In genomic region chr5:139482050-139482889, GRCh38 we compare ENCODE assay signal across 1 cellular context.
TF ChIP-seq lines count a peak whose summit lies in the region.

Gene STING1 (minus strand): TSS chr5:139482758. CDS start chr5:139481704, 1,054 bp downstream.

TF ChIP-seq in K562, 482 proteins besides CTCF, POLR2A, EP300 and RAD21 (continued from another document and continues in another):
- TF ChIP-seq CREB5 (CRISPR knock-in tag; IDR thresholded peaks at IDR 0.05) (no peak), ZNF75A (CRISPR knock-in tag; IDR thresholded peaks at IDR 0.05) (0 out of 2 replicates have a peak, but pooled peaks have one; percentile 29), ZNF239 (CRISPR knock-in tag; IDR thresholded peaks at IDR 0.05) (peak; percentile 57; the same call in 1 of the 2 replicates), RNF2 (IDR thresholded peaks at IDR 0.05) (peak; percentile 88; the same call in 1 of the 2 replicates), PRMT5 (CRISPR knock-in tag; IDR thresholded peaks at IDR 0.05) (no peak), CSDE1 (IDR thresholded peaks at IDR 0.05) (no peak), CTCFL (IDR thresholded peaks at IDR 0.05; ENCODE audit: borderline replicate concordance, insufficient read depth, low read depth, low read length, poor library complexity, severe bottlenecking) (no peak), ATF1 (CRISPR knock-in tag; IDR thresholded peaks at IDR 0.05) (no peak), ATF1 (tag; IDR thresholded peaks at IDR 0.05) (peak; percentile 81), CTBP1 (IDR thresholded peaks at IDR 0.05; ENCODE audit: borderline replicate concordance) (peak; percentile 68; the same call in 1 of the 2 replicates), TCF3 (CRISPR knock-in tag; IDR thresholded peaks at IDR 0.05) (no peak; the same call in 1 of the 2 replicates), XRCC5 (IDR thresholded peaks at IDR 0.05; ENCODE audit: low read depth, low read length) (no peak), ZNF436 (CRISPR knock-in tag; IDR thresholded peaks at IDR 0.05) (no peak), MEF2A (IDR thresholded peaks at IDR 0.05; ENCODE audit: control insufficient read depth, low read depth, low read length) (0 out of 2 replicates have a peak, but pooled peaks have one; percentile 14), NCOA6 (IDR thresholded peaks at IDR 0.05) (no peak), TAF7 (tag; IDR thresholded peaks at IDR 0.05) (peak; percentile 30; the same call in 1 of the 2 replicates), LCOR (CRISPR knock-in tag; IDR thresholded peaks at IDR 0.05) (no peak), HDAC3 (IDR thresholded peaks at IDR 0.05; ENCODE audit: borderline replicate concordance, partially characterized antibody) (no peak), ZBTB49 (CRISPR knock-in tag; IDR thresholded peaks at IDR 0.05; ENCODE audit: borderline replicate concordance) (no peak), ZNF655 (CRISPR knock-in tag; IDR thresholded peaks at IDR 0.05) (no peak), ZBTB17 (CRISPR knock-in tag; IDR thresholded peaks at IDR 0.05) (0 out of 2 replicates have a peak, but pooled peaks have one; percentile 29), TOE1 (IDR thresholded peaks at IDR 0.05; ENCODE audit: borderline replicate concordance) (no peak), TOE1 (CRISPR knock-in tag; IDR thresholded peaks at IDR 0.05; ENCODE audit: borderline replicate concordance, low read depth) (no peak), JUN (IDR thresholded peaks at IDR 0.05; ENCODE audit: borderline replicate concordance, low read depth, low read length) (no peak), JUN (CRISPR knock-in tag; IDR thresholded peaks at IDR 0.05; ENCODE audit: borderline replicate concordance) (no peak), TAF9B (IDR thresholded peaks at IDR 0.05; ENCODE audit: partially characterized antibody) (peak; percentile 55), SAFB2 (IDR thresholded peaks at IDR 0.05; ENCODE audit: borderline replicate concordance, low read depth, low read length, severe bottlenecking) (no peak), ZBTB5 (IDR thresholded peaks at IDR 0.05) (no peak), TCF7 (IDR thresholded peaks at IDR 0.05; ENCODE audit: borderline replicate concordance) (peak; percentile 15; the same call in 1 of the 2 replicates), KLF10 (CRISPR knock-in tag; IDR thresholded peaks at IDR 0.05) (no peak), PKNOX1 (IDR thresholded peaks at IDR 0.05) (peak; percentile 4; the same call in 1 of the 2 replicates), ARID4B (CRISPR knock-in tag; IDR thresholded peaks at IDR 0.05) (no peak), ARHGAP35 (IDR thresholded peaks at IDR 0.05; ENCODE audit: partially characterized antibody) (no peak), SOX6 (IDR thresholded peaks at IDR 0.05) (0 out of 2 replicates have a peak, but pooled peaks have one; percentile 36), ILK (tag; IDR thresholded peaks at IDR 0.05; ENCODE audit: borderline replicate concordance, low read depth) (no peak), USF1 (CRISPR knock-in tag; IDR thresholded peaks at IDR 0.05) (no peak), TCF15 (CRISPR knock-in tag; IDR thresholded peaks at IDR 0.05) (no peak), ELK3 (CRISPR knock-in tag; IDR thresholded peaks at IDR 0.05) (no peak), AFF4 (CRISPR knock-in tag; IDR thresholded peaks at IDR 0.05) (no peak)
